ENCODE assay signal across 12 cellular contexts in the genomic region with DNA sequence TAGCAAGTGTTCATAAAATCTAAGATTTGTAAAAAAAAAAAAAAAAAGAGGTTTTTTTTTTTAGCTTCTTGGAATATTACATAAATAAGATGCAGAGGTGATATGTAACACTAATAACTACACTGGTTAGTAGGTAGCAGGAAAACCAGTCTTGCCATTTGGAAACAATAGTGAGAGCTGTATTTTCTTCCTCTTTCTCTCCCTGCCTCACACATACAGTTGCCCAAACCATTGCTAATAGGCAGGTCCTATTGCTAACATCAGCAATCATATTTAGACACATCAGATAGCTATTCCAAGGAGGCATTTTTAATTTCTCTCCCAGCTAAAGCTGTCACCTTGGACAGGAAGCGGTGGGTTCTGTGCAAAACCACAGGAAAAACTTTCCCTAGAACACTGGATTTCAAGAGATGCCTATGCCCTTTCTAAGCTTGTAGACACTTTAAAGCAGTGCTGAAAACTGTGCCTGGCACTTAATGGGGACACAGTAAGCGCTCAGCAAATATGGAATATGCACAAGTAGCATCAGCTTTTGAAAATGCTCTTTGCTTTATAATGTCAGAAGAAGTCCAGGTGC. TPM values are rescaled to one million over a fixed set of nuclear protein-coding genes. Genes with fewer than 3 reads are reported as not detected.
A peak's percentile ranks its signal among the peaks of the same experiment; 100 is the strongest.
DNase-seq lines count a peak whose midpoint lies in the region; ATAC-seq and TF ChIP-seq lines count a peak whose summit lies in the region.
"Had no signal": no experiment of that assay in that cellular context is flagged by ENCODE, and none has a peak within 500 bp of the region (broad histone marks: within the 10 kb centered on the region; RNA-seq: fewer than 3 reads in every experiment).

No MANE protein-coding gene starts in this region.

- CTCF ChIA-PET in A673 (lab: Charles Lee): no interaction called here

- H3K27me3 ChIP-seq in HL-60 (ENCODE audit: insufficient read depth, poor library complexity, severe bottlenecking) (no peaks in the 10 kb centered on the region), adipocyte (replicated peaks; ENCODE audit: control insufficient read depth, insufficient read depth, low read length) (no peaks in the 10 kb centered on the region), psoas muscle (ENCODE audit: insufficient read depth in 3 of 3, low read length in 2 of 3) (no peaks in the 10 kb centered on the region), A673 (replicated peaks; ENCODE audit: insufficient read depth, low read depth, low read length, poor library complexity) (no peaks in the 10 kb centered on the region)

- H3K9ac ChIP-seq in adipocyte (ENCODE audit: low read length): no peak overlapping the region
- H3K9ac ChIP-seq: parathyroid adenoma had no signal

- TF ChIP-seq CTCF in HL-60 (IDR thresholded peaks at IDR 0.05; ENCODE audit: insufficient read depth, low read length) (no peak), psoas muscle (IDR thresholded peaks at IDR 0.05) (no peak), A673 (conservative IDR thresholded peaks at IDR 0.05; ENCODE audit: low read depth, low read length) (no peak)

- POLR2A ChIA-PET in A673 (lab: Charles Lee; ENCODE audit: low non-redundant PET): no interaction called here

- intact Hi-C loops in psoas muscle (cut with DNase I) (no loop called here), A673 (cut with micrococcal nuclease; ENCODE audit: unreplicated experiment) (no loop called here)

- DNase-seq in AML-193 (lab: John Stamatoyannopoulos, UW) (peak; percentile 70 to 75), HL-60 (ENCODE audit: low read depth in 1 of 2, low spot score in 1 of 2) (peak in 1 of 2 experiments; percentile 62), adipocyte (ENCODE audit: low read depth) (no peak), psoas muscle (no peak), substantia nigra (lab: John Stamatoyannopoulos, UW) (no peak), amygdala (lab: John Stamatoyannopoulos, UW) (no peak), A673 (ENCODE audit: low spot score) (no peak)
- DNase-seq in stimulated activated naive CD4-positive, alpha-beta T cell (lab: John Stamatoyannopoulos, UW): no peak
- DNase-seq: effector CD8-positive, alpha-beta T cell; NCI-H748 treated with DMSO at 0.1 percent for 48 hours had no signal

- WGBS in psoas muscle, 3 donors: 92 to 94% (median 93%) methylated on average over 2 of the region's 2 CpGs

- H3K36me3 ChIP-seq in adipocyte (ENCODE audit: control insufficient read depth, insufficient read depth, low read length, severe bottlenecking) (no peaks in the 10 kb centered on the region), psoas muscle (ENCODE audit: insufficient read depth in 1 of 2, low read depth in 1 of 2) (no peaks in the 10 kb centered on the region), A673 (ENCODE audit: insufficient read depth, low read length, poor library complexity, severe bottlenecking) (no peaks in the 10 kb centered on the region)

- no TSS peak for BruUV-seq in A673 (replicated peaks; lab: Mats Ljungman, UMichigan)

- no peak for ATAC-seq in psoas muscle
- ATAC-seq: activated naive CD4-positive, alpha-beta T cell treated with anti-CD3 and anti-CD28 coated beads, Interleukin-2, amount 50 U/mL, for 72 hours had no signal

- H3K9me3 ChIP-seq in adipocyte (ENCODE audit: control insufficient read depth, low read length) (no peaks in the 10 kb centered on the region), psoas muscle (no peaks in the 10 kb centered on the region), A673 (ENCODE audit: low read depth, low read length, poor library complexity, severe bottlenecking) (no peaks in the 10 kb centered on the region)

- H3K4me1 ChIP-seq in adipocyte (ENCODE audit: control insufficient read depth, insufficient read depth, low read length): peaks cover 45% of the 10 kb centered on the region
- H3K4me1 ChIP-seq in psoas muscle: peaks cover 60% of the 10 kb centered on the region
- peaks cover 41% of the 10 kb centered on the region for H3K4me1 ChIP-seq in A673 (ENCODE audit: insufficient read depth, low read length, poor library complexity, severe bottlenecking)

- H3K27ac ChIP-seq in HL-60 (replicated peaks) (peak overlapping the region; percentile 46), psoas muscle (peak overlapping the region; percentile 98), substantia nigra (ENCODE audit: low read depth, low read length, poor library complexity, severe bottlenecking) (no peak overlapping the region), A673 (ENCODE audit: low read depth, low read length, poor library complexity, severe bottlenecking) (no peak overlapping the region)

- H3K4me3 ChIP-seq in HL-60 (replicated peaks; ENCODE audit: insufficient read depth, low read length) (no peak overlapping the region), adipocyte (ENCODE audit: low read length) (peak overlapping the region; percentile 49), psoas muscle (no peak overlapping the region), A673 (ENCODE audit: low read depth, low read length, poor library complexity, severe bottlenecking) (no peak overlapping the region)

RNA-seq across cellular contexts. Expression of a gene that starts 50.8 kb away (rescaled TPM):
- total RNA-seq in psoas muscle (10 to 100 TPM in 1 of 4 donors, 1 to 10 TPM in 3; 5.8 to 10.5 (median 9.0) TPM), A673 (2021) (28.0 and 31.9 TPM in 2 replicates)
- 10 to 100 TPM in 1 of 3 donors, 1 to 10 TPM in 2; 5.8 to 10.4 (median 6.6) TPM for polyA plus RNA-seq in psoas muscle

Comparison
In these comparisons a context has a peak if more than half of its experiments do, and no peak if none do; other contexts are left out.
1. DNase-seq: peak in AML-193 (2 of 2); none in adipocyte (single experiment), psoas muscle (0 of 2), substantia nigra (0 of 49), stimulated activated naive CD4-positive, alpha-beta T cell (0 of 6), amygdala (0 of 56) and A673 (single experiment).
2. H3K27ac ChIP-seq: peak in HL-60 (single experiment) and psoas muscle (single experiment); none in substantia nigra (single experiment) and A673 (single experiment).